In the genomic region with DNA sequence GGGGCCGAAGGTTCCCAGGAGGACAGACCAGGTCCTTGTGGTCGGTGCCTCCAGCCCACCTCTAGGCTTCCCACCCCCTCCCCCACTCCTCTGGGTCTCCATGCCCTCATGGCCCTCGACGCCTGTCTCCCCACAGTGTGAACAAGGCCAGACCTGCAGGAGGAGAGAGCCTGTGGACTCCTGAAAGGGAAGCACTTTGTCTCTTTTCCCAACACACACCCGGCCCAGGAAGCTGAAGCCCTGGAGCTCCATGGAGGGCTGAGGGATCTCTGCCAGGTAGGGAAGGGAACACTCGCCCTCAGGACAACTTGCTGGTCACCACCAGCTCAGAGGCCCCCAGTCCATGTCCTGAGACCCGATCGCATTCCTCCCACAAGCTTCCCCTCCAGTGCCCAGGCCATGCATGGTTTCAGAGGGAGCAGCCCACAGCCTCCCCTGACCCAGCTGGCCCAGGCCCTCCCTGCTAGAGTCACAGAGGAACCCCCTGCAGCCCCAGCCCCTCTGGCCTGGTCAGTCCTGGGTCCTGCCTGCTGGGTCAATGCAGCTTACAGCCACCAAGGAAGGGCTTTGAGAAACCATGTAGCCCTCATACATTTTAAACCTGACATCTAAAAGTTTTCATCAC, we compare ENCODE assay signal across 20 cellular contexts.
DNase-seq lines count a peak whose midpoint lies in the region; ATAC-seq, FAIRE-seq and TF ChIP-seq lines count a peak whose summit lies in the region.
"Had no signal": no experiment of that assay in that cellular context is flagged by ENCODE, and none has a peak within 500 bp of the region (broad histone marks: within the 10 kb centered on the region; RNA-seq: fewer than 3 reads in every experiment).

No MANE protein-coding gene starts in this region.

- WGBS in A549 (ENCODE audit: missing lambda C conversion rate) = 47% methylated on average over 6 of the region's 8 CpGs
- 79 to 100% methylated on average over 2 to 5 of the region's 8 CpGs for WGBS in esophagus squamous epithelium, 2 donors

- no peak overlapping the region for H3K4me3 ChIP-seq in A549
- H3K4me3 ChIP-seq in esophagus squamous epithelium = no peak overlapping the region
- H3K4me3 ChIP-seq in parathyroid adenoma (ENCODE audit: low read depth, low read length) = no peak overlapping the region

- DNase-seq in A549 (ENCODE audit: low read depth in 1 of 2, low spot score in 1 of 2) (no peak), CD14-positive monocyte (ENCODE audit: low spot score) (peak; percentile 37), esophagus squamous epithelium (lab: John Stamatoyannopoulos, UW) (no peak), T-cell (no peak), D721Med (ENCODE audit: insufficient read length, low spot score) (no peak), left colon (no peak)
- DNase-seq: Calu3; CD8-positive, alpha-beta memory T cell; GOT3; Kasumi-1; NCI-H1417; NCI-H1694 treated with DMSO at 0.1 percent for 48 hours; NCI-H446; NCI-H526 treated with DMSO at 0.1 percent for 48 hours; SHP77 treated with DMSO at 0.1 percent for 48 hours; SK-N-SH had no signal

- peaks cover 3% of the 10 kb centered on the region for H3K4me1 Mint-ChIP-seq in CD14-positive monocyte
- no peaks in the 10 kb centered on the region for H3K4me1 Mint-ChIP-seq in T-cell
- H3K4me1 Mint-ChIP-seq: CD8-positive, alpha-beta memory T cell had no signal

- no peak for TF ChIP-seq CTCF in A549 (IDR thresholded peaks at IDR 0.05)
- no peak for TF ChIP-seq CTCF in CD14-positive monocyte (IDR thresholded peaks at IDR 0.05)
- TF ChIP-seq CTCF in esophagus squamous epithelium (IDR thresholded peaks at IDR 0.05) = no peak
- no peak for TF ChIP-seq CTCF in parathyroid adenoma (IDR thresholded peaks at IDR 0.05)
- TF ChIP-seq CTCF in D721Med (IDR thresholded peaks at IDR 0.05; ENCODE audit: insufficient read depth, missing control alignments) = no peak

- H3K27me3 ChIP-seq in esophagus squamous epithelium (no peaks in the 10 kb centered on the region), parathyroid adenoma (ENCODE audit: control insufficient read depth, insufficient read depth, low read length) (no peaks in the 10 kb centered on the region)

- H3K36me3 ChIP-seq in esophagus squamous epithelium = peaks cover 0 to 25% (median 0%) of the 10 kb centered on the region in 3 donors
- no peaks in the 10 kb centered on the region for H3K36me3 ChIP-seq in parathyroid adenoma (ENCODE audit: control insufficient read depth, insufficient read depth, low read length)

- TF ChIP-seq POLR2A in A549 (IDR thresholded peaks at IDR 0.05; ENCODE audit: low read length) (no peak), esophagus squamous epithelium (IDR thresholded peaks at IDR 0.05) (no peak)

- H3K79me2 ChIP-seq in parathyroid adenoma = no peaks in the 10 kb centered on the region

- H3K27ac Mint-ChIP-seq in CD14-positive monocyte (no peak overlapping the region), T-cell (no peak overlapping the region)
- H3K27ac Mint-ChIP-seq: CD8-positive, alpha-beta memory T cell had no signal

- CTCF ChIA-PET in A549 (lab: Yijun Ruan, JAX) (no interaction called here), T-cell (lab: Charles Lee) (no interaction called here)

- H3K4me3 Mint-ChIP-seq in CD14-positive monocyte (no peak overlapping the region), T-cell (no peak overlapping the region)
- H3K4me3 Mint-ChIP-seq: CD8-positive, alpha-beta memory T cell had no signal

- no peak overlapping the region for H3K9ac ChIP-seq in parathyroid adenoma
- H3K9ac ChIP-seq: SK-N-SH had no signal

- no peak for ATAC-seq in A549
- ATAC-seq in T-cell (replicated peaks in 1 of 4) = no peak
- ATAC-seq in GM21825 (IDR thresholded peaks at IDR 0.05; ENCODE audit: unreplicated experiment) = no peak
- ATAC-seq in left colon = no peak

- peaks cover 11 to 27% (median 24%) of the 10 kb centered on the region in 7 donors for H3K9me3 Mint-ChIP-seq in CD14-positive monocyte
- H3K9me3 Mint-ChIP-seq in T-cell = peaks cover 14 to 21% (median 14%) of the 10 kb centered on the region in 3 donors

- H3K36me3 Mint-ChIP-seq in CD14-positive monocyte = no peaks in the 10 kb centered on the region
- peaks cover 19% of the 10 kb centered on the region for H3K36me3 Mint-ChIP-seq in T-cell

- no peak for TF ChIP-seq EP300 in A549 (IDR thresholded peaks at IDR 0.05)

- H3K9me3 ChIP-seq in A549 (peaks cover 14% of the 10 kb centered on the region), esophagus squamous epithelium (peaks cover 0 to 23% (median 0%) of the 10 kb centered on the region in 3 donors), parathyroid adenoma (ENCODE audit: control insufficient read depth, low read length) (no peaks in the 10 kb centered on the region)

- H3K27ac ChIP-seq in A549 = peak overlapping the region; percentile 47 to 56; a peak in 2 of 6 replicates
- H3K27ac ChIP-seq in esophagus squamous epithelium = peak overlapping the region in 3 of 4 donors; percentile 45 to 70 (median 57)
- peak overlapping the region; percentile 56 for H3K27ac ChIP-seq in parathyroid adenoma

- no peak overlapping the region for H3K4me2 ChIP-seq in A549
- H3K4me2 ChIP-seq in parathyroid adenoma (ENCODE audit: low read length) = no peak overlapping the region
- H3K4me2 ChIP-seq: SK-N-SH had no signal

- H3K27me3 Mint-ChIP-seq in CD14-positive monocyte (ENCODE audit: low read depth in 3 of 3) (peaks cover 0 to 9% (median 2%) of the 10 kb centered on the region in 3 donors), T-cell (no peaks in the 10 kb centered on the region)
- H3K27me3 Mint-ChIP-seq: CD8-positive, alpha-beta memory T cell had no signal

- FAIRE-seq in A549 (lab: Jason Lieb, UNC) (no peak), D721Med (lab: Jason Lieb, UNC) (no peak)
- FAIRE-seq: G401.6, GM12892 had no signal

- no peak overlapping the region for H2AFZ ChIP-seq in parathyroid adenoma

- TF ChIP-seq RAD21 in A549 (conservative IDR thresholded peaks at IDR 0.05 in 1 of 2, IDR thresholded peaks at IDR 0.05 in 1 of 2) = no peak

- POLR2A ChIA-PET in A549 (lab: Yijun Ruan, JAX) = no interaction called here
- POLR2A ChIA-PET in T-cell (lab: Charles Lee) = no interaction called here

- H3K4me1 ChIP-seq in A549 (peaks cover 20% of the 10 kb centered on the region; the same call in 2 of the 3 replicates), esophagus squamous epithelium (peaks cover 0 to 43% (median 4%) of the 10 kb centered on the region in 3 donors), parathyroid adenoma (no peaks in the 10 kb centered on the region)

- intact Hi-C loops in CD14-positive monocyte (cut with micrococcal nuclease) = no loop called here
- intact Hi-C loops in esophagus squamous epithelium (cut with DNase I) = no loop called here
- intact Hi-C loops in left colon (cut with DNase I, micrococcal nuclease) = no loop called here

TF ChIP-seq in A549, 52 proteins besides CTCF, POLR2A, EP300 and RAD21 (continues in another document):
- TF ChIP-seq RNF2 (IDR thresholded peaks at IDR 0.05; ENCODE audit: borderline replicate concordance, low read depth) (no peak), SMC3 (IDR thresholded peaks at IDR 0.05) (no peak), ZSCAN20 (CRISPR knock-in tag; IDR thresholded peaks at IDR 0.05) (no peak), BHLHE40 (IDR thresholded peaks at IDR 0.05; ENCODE audit: low read depth, low read length) (no peak), FOXS1 (CRISPR knock-in tag; IDR thresholded peaks at IDR 0.05) (no peak), ESRRA (IDR thresholded peaks at IDR 0.05; ENCODE audit: borderline replicate concordance, low read length) (no peak), HOXB13 (CRISPR knock-in tag; IDR thresholded peaks at IDR 0.05; ENCODE audit: low read depth) (no peak), GATA3 (IDR thresholded peaks at IDR 0.05; ENCODE audit: borderline replicate concordance) (no peak), HDAC2 (IDR thresholded peaks at IDR 0.05) (no peak), KDM1A (IDR thresholded peaks at IDR 0.05; ENCODE audit: low read depth) (no peak)
- TF ChIP-seq, protein P1, sequence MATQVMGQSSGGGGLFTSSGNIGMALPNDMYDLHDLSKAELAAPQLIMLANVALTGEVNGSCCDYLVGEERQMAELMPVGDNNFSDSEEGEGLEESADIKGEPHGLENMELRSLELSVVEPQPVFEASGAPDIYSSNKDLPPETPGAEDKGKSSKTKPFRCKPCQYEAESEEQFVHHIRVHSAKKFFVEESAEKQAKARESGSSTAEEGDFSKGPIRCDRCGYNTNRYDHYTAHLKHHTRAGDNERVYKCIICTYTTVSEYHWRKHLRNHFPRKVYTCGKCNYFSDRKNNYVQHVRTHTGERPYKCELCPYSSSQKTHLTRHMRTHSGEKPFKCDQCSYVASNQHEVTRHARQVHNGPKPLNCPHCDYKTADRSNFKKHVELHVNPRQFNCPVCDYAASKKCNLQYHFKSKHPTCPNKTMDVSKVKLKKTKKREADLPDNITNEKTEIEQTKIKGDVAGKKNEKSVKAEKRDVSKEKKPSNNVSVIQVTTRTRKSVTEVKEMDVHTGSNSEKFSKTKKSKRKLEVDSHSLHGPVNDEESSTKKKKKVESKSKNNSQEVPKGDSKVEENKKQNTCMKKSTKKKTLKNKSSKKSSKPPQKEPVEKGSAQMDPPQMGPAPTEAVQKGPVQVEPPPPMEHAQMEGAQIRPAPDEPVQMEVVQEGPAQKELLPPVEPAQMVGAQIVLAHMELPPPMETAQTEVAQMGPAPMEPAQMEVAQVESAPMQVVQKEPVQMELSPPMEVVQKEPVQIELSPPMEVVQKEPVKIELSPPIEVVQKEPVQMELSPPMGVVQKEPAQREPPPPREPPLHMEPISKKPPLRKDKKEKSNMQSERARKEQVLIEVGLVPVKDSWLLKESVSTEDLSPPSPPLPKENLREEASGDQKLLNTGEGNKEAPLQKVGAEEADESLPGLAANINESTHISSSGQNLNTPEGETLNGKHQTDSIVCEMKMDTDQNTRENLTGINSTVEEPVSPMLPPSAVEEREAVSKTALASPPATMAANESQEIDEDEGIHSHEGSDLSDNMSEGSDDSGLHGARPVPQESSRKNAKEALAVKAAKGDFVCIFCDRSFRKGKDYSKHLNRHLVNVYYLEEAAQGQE (IDR thresholded peaks at IDR 0.05) = no peak
- TF ChIP-seq, protein P2, sequence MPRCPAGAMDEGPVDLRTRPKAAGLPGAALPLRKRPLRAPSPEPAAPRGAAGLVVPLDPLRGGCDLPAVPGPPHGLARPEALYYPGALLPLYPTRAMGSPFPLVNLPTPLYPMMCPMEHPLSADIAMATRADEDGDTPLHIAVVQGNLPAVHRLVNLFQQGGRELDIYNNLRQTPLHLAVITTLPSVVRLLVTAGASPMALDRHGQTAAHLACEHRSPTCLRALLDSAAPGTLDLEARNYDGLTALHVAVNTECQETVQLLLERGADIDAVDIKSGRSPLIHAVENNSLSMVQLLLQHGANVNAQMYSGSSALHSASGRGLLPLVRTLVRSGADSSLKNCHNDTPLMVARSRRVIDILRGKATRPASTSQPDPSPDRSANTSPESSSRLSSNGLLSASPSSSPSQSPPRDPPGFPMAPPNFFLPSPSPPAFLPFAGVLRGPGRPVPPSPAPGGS (IDR thresholded peaks at IDR 0.05) = no peak
